8 cellular contexts compared by ENCODE assay signal in the genomic region with DNA sequence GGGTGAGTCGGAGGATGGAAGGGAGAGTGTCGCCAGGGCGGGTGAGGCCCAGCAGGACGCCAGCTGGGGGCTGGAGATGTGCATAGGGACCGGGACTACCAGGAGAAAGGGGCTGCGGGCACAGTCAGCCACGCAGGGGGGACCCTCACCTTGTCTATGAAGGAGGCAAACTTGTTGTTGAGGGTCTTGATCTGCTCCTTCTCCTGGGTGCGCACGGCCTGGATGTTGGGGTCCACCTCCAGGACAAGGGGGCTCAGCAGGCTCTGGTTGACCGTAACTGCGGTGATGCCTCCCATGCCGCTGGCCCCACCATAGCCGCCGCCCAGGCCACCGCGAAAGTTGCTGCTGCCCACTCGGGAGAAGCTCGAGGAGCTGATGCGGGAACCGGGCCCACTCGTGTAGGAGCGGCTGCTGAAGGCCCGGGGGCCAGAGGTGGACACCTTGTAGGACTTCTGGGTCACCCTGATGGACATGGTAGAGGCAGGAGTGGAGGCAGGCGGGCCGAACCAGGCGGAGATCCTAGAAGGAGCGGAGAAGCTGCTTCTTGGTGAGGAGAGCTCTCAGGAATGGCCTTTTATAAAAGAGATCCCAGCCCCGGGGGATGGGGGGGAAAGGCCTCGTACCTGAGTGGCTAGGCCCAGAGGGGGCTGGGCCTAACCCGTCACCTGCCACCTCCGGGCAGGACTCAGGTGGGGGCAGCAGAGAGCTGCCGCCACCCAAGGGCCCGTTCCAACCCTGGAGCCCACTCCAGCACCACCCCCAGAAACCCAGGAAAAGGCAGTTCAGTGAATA. TPM values are rescaled to one million over a fixed set of nuclear protein-coding genes. Genes with fewer than 3 reads are reported as not detected.
DNase-seq lines count a peak whose midpoint lies in the region; ATAC-seq, FAIRE-seq and TF ChIP-seq lines count a peak whose summit lies in the region.
"Not testable (repeated sequence)": the region's sequence is repeated elsewhere in the genome, so short reads cannot be mapped to it uniquely, and the experiment has no call there.

A gene (minus strand): TSS at position 568 of the 792 bp plus-strand sequence. CDS start 95 bp downstream, at position 473.

- not testable (repeated sequence) for H3K9ac ChIP-seq in SK-N-MC (ENCODE audit: insufficient read length)
- H3K9ac ChIP-seq in astrocyte (ENCODE audit: low read length), result peak within 1 kb of the TSS; percentile 42
- peak within 1 kb of the TSS; percentile 100 for H3K9ac ChIP-seq in HepG2 (ENCODE audit: insufficient read depth, low read depth, low read length)

- in situ Hi-C loops in HepG2 (cut with HindIII; ENCODE audit: extremely low pct_ligation_motif_present, low pct_unique_long_range_greater_than_20kb), result not testable (repeated sequence)

- H3K27me3 Mint-ChIP-seq in astrocyte (ENCODE audit: low read depth, unreplicated experiment), result not testable (repeated sequence)

- H3K9me3 ChIP-seq in SK-N-MC (ENCODE audit: low read depth, low read length); astrocyte (ENCODE audit: insufficient read depth, low read depth, low read length); HepG2 (ENCODE audit: low read length): not testable (repeated sequence)

- TF ChIP-seq POLR2A in HepG2 (IDR thresholded peaks at IDR 0.05; ENCODE audit: insufficient read depth in 1 of 2, low read depth in 2 of 2, low read length in 2 of 2), result peak; percentile 93 to 99

- POLR2A ChIA-PET in HepG2 (lab: Yijun Ruan, JAX), result interaction anchor here (0.7 to 18.0 kb wide), 30 partner anchors 9 to 198 kb away, joined by 3 to 465 read pairs (median 10); a partner anchor contains a TSS

- TF ChIP-seq CTCF in astrocyte (IDR thresholded peaks at IDR 0.05; ENCODE audit: insufficient read depth, low read depth, low read length), result not testable (repeated sequence)
- TF ChIP-seq CTCF in fibroblast of pulmonary artery (IDR thresholded peaks at IDR 0.05; ENCODE audit: low read length, missing control alignments) (peak; percentile 6), HepG2 (CRISPR knock-in tag; IDR thresholded peaks at IDR 0.05) (peak; percentile 93)

- H3K4me3 ChIP-seq in SK-N-MC; astrocyte (ENCODE audit: insufficient read depth, low read depth, low read length): not testable (repeated sequence)
- peak within 1 kb of the TSS; percentile 38 for H3K4me3 ChIP-seq in fibroblast of pulmonary artery (replicated peaks; ENCODE audit: low read depth, low read length)
- H3K4me3 ChIP-seq in HepG2 (replicated peaks in 1 of 3; ENCODE audit: insufficient read depth in 1 of 3, low read depth in 2 of 3, low read length in 3 of 3), result peak within 1 kb of the TSS; percentile 87 to 99 (median 97)

- intact Hi-C loops in HepG2 (cut with micrococcal nuclease; ENCODE audit: unreplicated experiment), result loop anchor here (1.0 to 2.0 kb wide), 5 partner anchors 20 to 77 kb away; a partner anchor contains a TSS

- not testable (repeated sequence) for H3K9me3 Mint-ChIP-seq in astrocyte (ENCODE audit: unreplicated experiment)

- CTCF ChIA-PET in HepG2 (lab: Yijun Ruan, JAX; ENCODE audit: low intra/inter-chr PET ratio, low total read pairs), result interaction anchor here (1.0 to 3.6 kb wide), 7 partner anchors 18 to 76 kb away, joined by 3 to 50 read pairs (median 8); no protein-coding TSS in a partner anchor

- peak; percentile 78 for ATAC-seq in HepG2

- DNase-seq in A172 (ENCODE audit: low spot score) (peak; percentile 81), NCI-H2029 (lab: John Stamatoyannopoulos, UW) (peak; percentile 96), astrocyte (ENCODE audit: low read depth) (peak; percentile 52), fibroblast of pulmonary artery (ENCODE audit: low read depth) (peak; percentile 43), HepG2 (ENCODE audit: low spot score) (peak; percentile 93)
- not testable (repeated sequence) for DNase-seq in H4 (ENCODE audit: low spot score); SK-N-MC (ENCODE audit: low read depth, low spot score); pulmonary artery endothelial cell (ENCODE audit: low read depth, low spot score)

- peak within 1 kb of the TSS; percentile 98 for H3K27ac Mint-ChIP-seq in astrocyte (ENCODE audit: unreplicated experiment)

- peaks cover 24% of the 10 kb centered on the region for H3K36me3 Mint-ChIP-seq in astrocyte (ENCODE audit: low read depth, unreplicated experiment)

- peak; percentile 98 for TF ChIP-seq RAD21 in HepG2 (CRISPR knock-in tag; IDR thresholded peaks at IDR 0.05)

- H3K27me3 ChIP-seq in astrocyte (ENCODE audit: insufficient read depth, low read length); HepG2 (ENCODE audit: control insufficient read depth in 1 of 2, insufficient read depth in 2 of 2, low read length in 2 of 2): not testable (repeated sequence)

- peak in 1 of 2 experiments; percentile 18; a peak in 1 of 4 replicates for TF ChIP-seq EP300 in HepG2 (IDR thresholded peaks at IDR 0.05; ENCODE audit: low read depth in 2 of 2, low read length in 2 of 2)
- not testable (repeated sequence) for TF ChIP-seq EP300 in HepG2 (CRISPR knock-in tag; IDR thresholded peaks at IDR 0.05; ENCODE audit: borderline replicate concordance)

- whole genome bisulfite sequencing in HepG2 (ENCODE audit: low lambda C conversion rate), result 3% methylated on average over 12 of the region's 33 CpGs

- peaks cover 32% of the 10 kb centered on the region for H3K4me1 ChIP-seq in astrocyte (ENCODE audit: insufficient read depth, low read length)
- peaks cover 76% of the 10 kb centered on the region for H3K4me1 ChIP-seq in HepG2 (ENCODE audit: insufficient read depth, low read length)

- H3K4me3 Mint-ChIP-seq in astrocyte (ENCODE audit: unreplicated experiment), result peak within 1 kb of the TSS; percentile 99

- H3K27ac ChIP-seq in SK-N-MC (peak within 1 kb of the TSS; percentile 54; the same call in 1 of the 2 replicates), astrocyte (ENCODE audit: low read depth, low read length) (peak within 1 kb of the TSS; percentile 54), HepG2 (ENCODE audit: extremely low read length, insufficient read depth, low read length) (peak within 1 kb of the TSS; percentile 98)

- TSS peak; percentile 61 for BruUV-seq in HepG2 (replicated peaks; lab: Mats Ljungman, UMichigan)

- H3K4me2 ChIP-seq in astrocyte (ENCODE audit: low read length) (peak within 1 kb of the TSS; percentile 63), HepG2 (ENCODE audit: low read depth, low read length) (peak within 1 kb of the TSS; percentile 93)

- H3K4me1 Mint-ChIP-seq in astrocyte (ENCODE audit: low read depth, unreplicated experiment), result peaks cover 46% of the 10 kb centered on the region

- H2AFZ ChIP-seq in astrocyte (ENCODE audit: low read depth, low read length), result peak within 1 kb of the TSS; percentile 23
- H2AFZ ChIP-seq in HepG2 (ENCODE audit: low read length), result not testable (repeated sequence)

- H4K20me1 ChIP-seq in astrocyte (ENCODE audit: insufficient read depth, low read length), result not testable (repeated sequence)
- peaks cover 38% of the 10 kb centered on the region for H4K20me1 ChIP-seq in HepG2 (ENCODE audit: insufficient read depth, low read length)

- H3K79me2 ChIP-seq in astrocyte (ENCODE audit: insufficient read depth, low read length), result not testable (repeated sequence)
- peaks cover 47% of the 10 kb centered on the region for H3K79me2 ChIP-seq in HepG2 (ENCODE audit: insufficient read depth, low read length)

- H3K36me3 ChIP-seq in SK-N-MC (ENCODE audit: insufficient read depth, low read length); astrocyte (ENCODE audit: insufficient read depth, low read length): not testable (repeated sequence)
- peaks cover 10 to 25% of the 10 kb centered on the region in 2 experiments for H3K36me3 ChIP-seq in HepG2 (replicated peaks in 1 of 2; ENCODE audit: control insufficient read depth in 1 of 2, insufficient read depth in 2 of 2, low read length in 2 of 2)

- not testable (repeated sequence) for FAIRE-seq in astrocyte (lab: Jason Lieb, UNC)
- peak; percentile 91 for FAIRE-seq in HepG2 (lab: Jason Lieb, UNC)

TF ChIP-seq in HepG2, 621 proteins besides CTCF, POLR2A, EP300 and RAD21 (continues in another document):
- TF ChIP-seq ZNF816 (CRISPR knock-in tag; IDR thresholded peaks at IDR 0.05; ENCODE audit: borderline replicate concordance) (peak; percentile 75; the same call in 1 of the 2 replicates), ZNF317 (CRISPR knock-in tag; IDR thresholded peaks at IDR 0.05) (peak; percentile 68), GFI1 (CRISPR knock-in tag; IDR thresholded peaks at IDR 0.05; ENCODE audit: borderline replicate concordance) (peak; percentile 59; the same call in 1 of the 2 replicates), AHR (CRISPR knock-in tag; IDR thresholded peaks at IDR 0.05) (0 out of 2 replicates have a peak, but pooled peaks have one; percentile 24), SAP130 (CRISPR knock-in tag; IDR thresholded peaks at IDR 0.05; ENCODE audit: low read depth) (peak; percentile 80)

RNA-seq across cellular contexts. Expression of the gene that starts here (rescaled TPM):
- total RNA-seq in A172 (2014; rRNA removed; shearing (Covaris generic)), result 287 and 407 TPM in 2 replicates
- 20.7 and 27.7 TPM in 2 replicates for total RNA-seq in H4 (2014; rRNA removed; shearing (Covaris generic))
- total RNA-seq in astrocyte (2,321 and 2,570 TPM in 2 replicates), HepG2 (2016; rRNA removed; fragmentation: Illumina TruSeq; extraction: Trizol) (718 and 837 TPM in 2 replicates), pulmonary artery endothelial cell (8.8 and 16.0 TPM in 2 replicates)
- 191 and 201 TPM in 2 replicates for total RNA-seq in HepG2 (2016; cell fraction: cytosol; rRNA removed; fragmentation: Illumina TruSeq; extraction: Trizol; ENCODE audit: low read depth)
- 754 and 767 TPM in 2 replicates for total RNA-seq in HepG2 (2016; cell fraction: insoluble cytoplasmic fraction; rRNA removed; fragmentation: Illumina TruSeq; extraction: Trizol)
- total RNA-seq in HepG2 (2016; cell fraction: membrane; rRNA removed; fragmentation: Illumina TruSeq; extraction: Trizol), result 220 and 222 TPM in 2 replicates
- total RNA-seq in HepG2 (2016; cell fraction: nucleus; rRNA removed; fragmentation: Illumina TruSeq; extraction: Trizol), result 354 and 362 TPM in 2 replicates
- 491 and 498 TPM in 2 replicates for polyA plus RNA-seq in HepG2 (2011; rRNA removed)
- 564 and 714 TPM in 2 replicates for polyA plus RNA-seq in HepG2 (2011; cell fraction: cytosol; rRNA removed)
- 285 and 288 TPM in 2 replicates for polyA plus RNA-seq in HepG2 (2011; cell fraction: nucleus; rRNA removed)
- 358 and 436 TPM in 2 replicates for polyA plus RNA-seq in HepG2 (2012)
- polyA plus RNA-seq in HepG2 (2016; cell fraction: cytosol; fragmentation: Illumina TruSeq; extraction: Trizol; ENCODE audit: low read depth), result 216 and 219 TPM in 2 replicates
- polyA plus RNA-seq in HepG2 (2016; cell fraction: insoluble cytoplasmic fraction; fragmentation: Illumina TruSeq; extraction: Trizol; ENCODE audit: low read depth), result 863 and 1,042 TPM in 2 replicates
- 217 and 232 TPM in 2 replicates for polyA plus RNA-seq in HepG2 (2016; cell fraction: membrane; fragmentation: Illumina TruSeq; extraction: Trizol; ENCODE audit: low read depth)
- 558 and 582 TPM in 2 replicates for polyA plus RNA-seq in HepG2 (2016; cell fraction: nucleus; fragmentation: Illumina TruSeq; extraction: Trizol; ENCODE audit: insufficient read depth, low read depth)
- polyA minus RNA-seq in HepG2 (2011; rRNA and poly(A)+ RNA removed; ENCODE audit: low replicate concordance), result 716 and 1,092 TPM in 2 replicates
- polyA minus RNA-seq in HepG2 (2011; cell fraction: cytosol; rRNA and poly(A)+ RNA removed), result 354 and 438 TPM in 2 replicates
- 198 and 204 TPM in 2 replicates for polyA minus RNA-seq in HepG2 (2011; cell fraction: nucleus; rRNA and poly(A)+ RNA removed)
